ENCODE assay signal across 2 cellular contexts in the genomic region with DNA sequence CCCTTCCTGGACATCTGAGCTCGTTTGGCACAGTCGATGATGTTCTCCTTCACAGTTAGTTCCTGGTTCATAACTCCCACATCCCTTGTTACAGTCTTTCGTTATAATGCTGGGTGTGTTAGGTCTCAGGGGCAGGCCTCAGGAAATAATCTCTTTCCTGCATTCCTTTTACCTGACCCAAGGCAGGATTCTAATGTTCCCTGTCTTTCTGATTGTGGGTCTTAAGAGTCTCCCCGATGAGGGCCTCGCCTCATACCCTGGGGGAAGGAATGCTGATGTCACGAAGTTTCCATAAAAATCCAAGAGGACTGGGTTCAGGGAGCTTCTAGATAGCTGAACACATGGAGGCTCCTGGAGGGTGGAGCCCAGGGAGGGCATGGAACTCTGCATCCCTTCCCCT.
TF ChIP-seq lines count a peak whose summit lies in the region.

No MANE protein-coding gene starts in this region.

TF ChIP-seq in SK-N-SH, 30 proteins besides CTCF, POLR2A, EP300 and RAD21 (continued from another document):
- no peak for TF ChIP-seq GATA2 (CRISPR knock-in tag; IDR thresholded peaks at IDR 0.05)
- TF ChIP-seq TCF12 (IDR thresholded peaks at IDR 0.05) = no peak
- TF ChIP-seq, protein P1, sequence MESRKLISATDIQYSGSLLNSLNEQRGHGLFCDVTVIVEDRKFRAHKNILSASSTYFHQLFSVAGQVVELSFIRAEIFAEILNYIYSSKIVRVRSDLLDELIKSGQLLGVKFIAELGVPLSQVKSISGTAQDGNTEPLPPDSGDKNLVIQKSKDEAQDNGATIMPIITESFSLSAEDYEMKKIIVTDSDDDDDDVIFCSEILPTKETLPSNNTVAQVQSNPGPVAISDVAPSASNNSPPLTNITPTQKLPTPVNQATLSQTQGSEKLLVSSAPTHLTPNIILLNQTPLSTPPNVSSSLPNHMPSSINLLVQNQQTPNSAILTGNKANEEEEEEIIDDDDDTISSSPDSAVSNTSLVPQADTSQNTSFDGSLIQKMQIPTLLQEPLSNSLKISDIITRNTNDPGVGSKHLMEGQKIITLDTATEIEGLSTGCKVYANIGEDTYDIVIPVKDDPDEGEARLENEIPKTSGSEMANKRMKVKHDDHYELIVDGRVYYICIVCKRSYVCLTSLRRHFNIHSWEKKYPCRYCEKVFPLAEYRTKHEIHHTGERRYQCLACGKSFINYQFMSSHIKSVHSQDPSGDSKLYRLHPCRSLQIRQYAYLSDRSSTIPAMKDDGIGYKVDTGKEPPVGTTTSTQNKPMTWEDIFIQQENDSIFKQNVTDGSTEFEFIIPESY (IDR thresholded peaks at IDR 0.05; ENCODE audit: borderline replicate concordance, low read depth) = no peak
- TF ChIP-seq RCOR1 (IDR thresholded peaks at IDR 0.05; ENCODE audit: low read length) = no peak
- no peak for TF ChIP-seq SMC3 (IDR thresholded peaks at IDR 0.05; ENCODE audit: low read depth, low read length)
- TF ChIP-seq, protein P2, sequence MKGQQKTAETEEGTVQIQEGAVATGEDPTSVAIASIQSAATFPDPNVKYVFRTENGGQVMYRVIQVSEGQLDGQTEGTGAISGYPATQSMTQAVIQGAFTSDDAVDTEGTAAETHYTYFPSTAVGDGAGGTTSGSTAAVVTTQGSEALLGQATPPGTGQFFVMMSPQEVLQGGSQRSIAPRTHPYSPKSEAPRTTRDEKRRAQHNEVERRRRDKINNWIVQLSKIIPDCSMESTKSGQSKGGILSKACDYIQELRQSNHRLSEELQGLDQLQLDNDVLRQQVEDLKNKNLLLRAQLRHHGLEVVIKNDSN (IDR thresholded peaks at IDR 0.05; ENCODE audit: borderline replicate concordance, low read depth) = no peak
- TF ChIP-seq MEF2A (IDR thresholded peaks at IDR 0.05; ENCODE audit: borderline replicate concordance, low read depth) = no peak
- TF ChIP-seq FOXM1 (IDR thresholded peaks at IDR 0.05; ENCODE audit: low read depth) = no peak

TF ChIP-seq in SK-N-SH treated with all-trans-retinoic acid at 6 μM for 48 hours, 23 proteins besides CTCF, POLR2A, EP300 and RAD21 (continued from another document):
- TF ChIP-seq, protein P3, sequence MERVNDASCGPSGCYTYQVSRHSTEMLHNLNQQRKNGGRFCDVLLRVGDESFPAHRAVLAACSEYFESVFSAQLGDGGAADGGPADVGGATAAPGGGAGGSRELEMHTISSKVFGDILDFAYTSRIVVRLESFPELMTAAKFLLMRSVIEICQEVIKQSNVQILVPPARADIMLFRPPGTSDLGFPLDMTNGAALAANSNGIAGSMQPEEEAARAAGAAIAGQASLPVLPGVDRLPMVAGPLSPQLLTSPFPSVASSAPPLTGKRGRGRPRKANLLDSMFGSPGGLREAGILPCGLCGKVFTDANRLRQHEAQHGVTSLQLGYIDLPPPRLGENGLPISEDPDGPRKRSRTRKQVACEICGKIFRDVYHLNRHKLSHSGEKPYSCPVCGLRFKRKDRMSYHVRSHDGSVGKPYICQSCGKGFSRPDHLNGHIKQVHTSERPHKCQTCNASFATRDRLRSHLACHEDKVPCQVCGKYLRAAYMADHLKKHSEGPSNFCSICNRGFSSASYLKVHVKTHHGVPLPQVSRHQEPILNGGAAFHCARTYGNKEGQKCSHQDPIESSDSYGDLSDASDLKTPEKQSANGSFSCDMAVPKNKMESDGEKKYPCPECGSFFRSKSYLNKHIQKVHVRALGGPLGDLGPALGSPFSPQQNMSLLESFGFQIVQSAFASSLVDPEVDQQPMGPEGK (CRISPR knock-in tag; IDR thresholded peaks at IDR 0.05; ENCODE audit: borderline replicate concordance) = no peak
- TF ChIP-seq, protein P4, sequence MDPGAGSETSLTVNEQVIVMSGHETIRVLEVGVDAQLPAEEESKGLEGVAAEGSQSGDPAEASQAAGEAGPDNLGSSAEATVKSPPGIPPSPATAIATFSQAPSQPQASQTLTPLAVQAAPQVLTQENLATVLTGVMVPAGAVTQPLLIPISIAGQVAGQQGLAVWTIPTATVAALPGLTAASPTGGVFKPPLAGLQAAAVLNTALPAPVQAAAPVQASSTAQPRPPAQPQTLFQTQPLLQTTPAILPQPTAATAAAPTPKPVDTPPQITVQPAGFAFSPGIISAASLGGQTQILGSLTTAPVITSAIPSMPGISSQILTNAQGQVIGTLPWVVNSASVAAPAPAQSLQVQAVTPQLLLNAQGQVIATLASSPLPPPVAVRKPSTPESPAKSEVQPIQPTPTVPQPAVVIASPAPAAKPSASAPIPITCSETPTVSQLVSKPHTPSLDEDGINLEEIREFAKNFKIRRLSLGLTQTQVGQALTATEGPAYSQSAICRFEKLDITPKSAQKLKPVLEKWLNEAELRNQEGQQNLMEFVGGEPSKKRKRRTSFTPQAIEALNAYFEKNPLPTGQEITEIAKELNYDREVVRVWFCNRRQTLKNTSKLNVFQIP (CRISPR knock-in tag; IDR thresholded peaks at IDR 0.05; ENCODE audit: borderline replicate concordance, low read depth) = no peak
